In the genomic region with DNA sequence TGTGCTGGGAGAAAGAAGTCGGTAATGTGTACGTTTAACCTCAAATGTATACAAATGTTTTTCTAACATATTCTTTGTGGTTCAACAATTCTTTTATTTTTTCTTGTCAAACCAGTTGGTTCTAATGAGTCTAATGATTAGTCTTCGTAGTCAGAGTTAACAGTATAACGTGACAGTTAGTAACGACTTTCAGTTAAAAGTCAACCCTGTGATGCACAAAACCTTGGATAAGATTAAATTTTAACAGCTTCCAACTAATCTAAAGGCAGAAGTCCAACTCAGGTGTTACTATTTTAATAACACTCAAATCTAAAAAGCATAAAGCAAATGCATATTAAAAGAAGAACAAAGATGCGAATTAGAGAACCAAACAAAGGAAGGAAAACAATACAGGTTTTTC, we compare ENCODE assay signal across 1 cellular context.
TF ChIP-seq lines count a peak whose summit lies in the region.

No MANE protein-coding gene starts in this region.

TF ChIP-seq in WTC11, 78 proteins besides CTCF, POLR2A, EP300 and RAD21 (continued from another document):
- TF ChIP-seq, protein P1, sequence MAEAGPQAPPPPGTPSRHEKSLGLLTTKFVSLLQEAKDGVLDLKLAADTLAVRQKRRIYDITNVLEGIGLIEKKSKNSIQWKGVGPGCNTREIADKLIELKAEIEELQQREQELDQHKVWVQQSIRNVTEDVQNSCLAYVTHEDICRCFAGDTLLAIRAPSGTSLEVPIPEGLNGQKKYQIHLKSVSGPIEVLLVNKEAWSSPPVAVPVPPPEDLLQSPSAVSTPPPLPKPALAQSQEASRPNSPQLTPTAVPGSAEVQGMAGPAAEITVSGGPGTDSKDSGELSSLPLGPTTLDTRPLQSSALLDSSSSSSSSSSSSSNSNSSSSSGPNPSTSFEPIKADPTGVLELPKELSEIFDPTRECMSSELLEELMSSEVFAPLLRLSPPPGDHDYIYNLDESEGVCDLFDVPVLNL (CRISPR knock-in tag; IDR thresholded peaks at IDR 0.05; ENCODE audit: borderline replicate concordance, low read depth), result no peak
- TF ChIP-seq ZNF671 (CRISPR knock-in tag; IDR thresholded peaks at IDR 0.05) (no peak), E2F1 (CRISPR knock-in tag; IDR thresholded peaks at IDR 0.05) (no peak), TEAD4 (CRISPR knock-in tag; IDR thresholded peaks at IDR 0.05) (no peak), MYBL2 (CRISPR knock-in tag; IDR thresholded peaks at IDR 0.05) (no peak), NR3C1 (CRISPR knock-in tag; conservative IDR thresholded peaks at IDR 0.05; ENCODE audit: low read depth) (no peak), CBFB (CRISPR knock-in tag; IDR thresholded peaks at IDR 0.05; ENCODE audit: low read depth) (no peak), ZNF138 (CRISPR knock-in tag; conservative IDR thresholded peaks at IDR 0.05) (no peak), JUN (CRISPR knock-in tag; IDR thresholded peaks at IDR 0.05) (no peak), ZNF396 (CRISPR knock-in tag; IDR thresholded peaks at IDR 0.05; ENCODE audit: borderline replicate concordance) (no peak), PREB (CRISPR knock-in tag; IDR thresholded peaks at IDR 0.05; ENCODE audit: borderline replicate concordance) (no peak), ZNF121 (CRISPR knock-in tag; IDR thresholded peaks at IDR 0.05) (no peak), ZNF219 (CRISPR knock-in tag; IDR thresholded peaks at IDR 0.05; ENCODE audit: borderline replicate concordance) (no peak), TP53 (CRISPR knock-in tag; IDR thresholded peaks at IDR 0.05) (no peak), ZNF532 (CRISPR knock-in tag; IDR thresholded peaks at IDR 0.05; ENCODE audit: borderline replicate concordance) (no peak)
- TF ChIP-seq, protein P2, sequence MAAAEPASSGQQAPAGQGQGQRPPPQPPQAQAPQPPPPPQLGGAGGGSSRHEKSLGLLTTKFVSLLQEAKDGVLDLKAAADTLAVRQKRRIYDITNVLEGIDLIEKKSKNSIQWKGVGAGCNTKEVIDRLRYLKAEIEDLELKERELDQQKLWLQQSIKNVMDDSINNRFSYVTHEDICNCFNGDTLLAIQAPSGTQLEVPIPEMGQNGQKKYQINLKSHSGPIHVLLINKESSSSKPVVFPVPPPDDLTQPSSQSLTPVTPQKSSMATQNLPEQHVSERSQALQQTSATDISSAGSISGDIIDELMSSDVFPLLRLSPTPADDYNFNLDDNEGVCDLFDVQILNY (CRISPR knock-in tag; IDR thresholded peaks at IDR 0.05), result no peak
- TF ChIP-seq, protein P3, sequence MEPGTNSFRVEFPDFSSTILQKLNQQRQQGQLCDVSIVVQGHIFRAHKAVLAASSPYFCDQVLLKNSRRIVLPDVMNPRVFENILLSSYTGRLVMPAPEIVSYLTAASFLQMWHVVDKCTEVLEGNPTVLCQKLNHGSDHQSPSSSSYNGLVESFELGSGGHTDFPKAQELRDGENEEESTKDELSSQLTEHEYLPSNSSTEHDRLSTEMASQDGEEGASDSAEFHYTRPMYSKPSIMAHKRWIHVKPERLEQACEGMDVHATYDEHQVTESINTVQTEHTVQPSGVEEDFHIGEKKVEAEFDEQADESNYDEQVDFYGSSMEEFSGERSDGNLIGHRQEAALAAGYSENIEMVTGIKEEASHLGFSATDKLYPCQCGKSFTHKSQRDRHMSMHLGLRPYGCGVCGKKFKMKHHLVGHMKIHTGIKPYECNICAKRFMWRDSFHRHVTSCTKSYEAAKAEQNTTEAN (CRISPR knock-in tag; IDR thresholded peaks at IDR 0.05), result no peak
